Comparison of ENCODE assay signal across 27 cellular contexts in genomic region chr16:83699817-83700216, GRCh38.
"Had no signal": no experiment of that assay in that cellular context is flagged by ENCODE, and none has a peak within 500 bp of the region (broad histone marks: within the 10 kb centered on the region; RNA-seq: fewer than 3 reads in every experiment).

No MANE protein-coding gene starts in this region.

- DNase-seq: colonic mucosa; cortex of kidney; dermis blood vessel endothelial cell; dorsolateral prefrontal cortex; effector CD4-positive, alpha-beta T cell; effector CD8-positive, alpha-beta T cell; effector memory CD4-positive, alpha-beta T cell; effector memory CD8-positive, alpha-beta T cell; endodermal cell; erythroblast; esophagus squamous epithelium; foreskin keratinocyte; foreskin melanocyte; gastrocnemius medialis; glutamatergic neuron; heart left ventricle; heart right ventricle had no signal

- H3K27me3 ChIP-seq: colonic mucosa, foreskin keratinocyte, gastrocnemius medialis, gastroesophageal sphincter, heart left ventricle, heart right ventricle had no signal

- ATAC-seq: effector memory CD8-positive, alpha-beta T cell; esophagus mucosa; foreskin keratinocyte; gastrocnemius medialis; gastroesophageal sphincter; heart left ventricle; heart right ventricle had no signal

- H3K9me3 Mint-ChIP-seq: dendritic cell treated with granulocyte-macrophage colony-stimulating factor and Interleukin-4, amounts not matched to agents 40 ng/mL and 50 ng/mL, for 4 days; endodermal cell had no signal

- H3K4me3 Mint-ChIP-seq: dendritic cell treated with granulocyte-macrophage colony-stimulating factor and Interleukin-4, amounts not matched to agents 40 ng/mL and 50 ng/mL, for 4 days; effector memory CD8-positive, alpha-beta T cell; endodermal cell had no signal

- H3K27ac Mint-ChIP-seq: dendritic cell treated with granulocyte-macrophage colony-stimulating factor and Interleukin-4, amounts not matched to agents 40 ng/mL and 50 ng/mL, for 4 days; effector memory CD8-positive, alpha-beta T cell; endodermal cell had no signal

- H3K4me3 ChIP-seq: colonic mucosa, coronary artery, dorsolateral prefrontal cortex, esophagus muscularis mucosa, esophagus squamous epithelium, gastrocnemius medialis, gastroesophageal sphincter, heart left ventricle, heart right ventricle had no signal

- H3K27ac ChIP-seq: colonic mucosa, coronary artery, dorsolateral prefrontal cortex, epithelial cell of prostate, esophagus muscularis mucosa, esophagus squamous epithelium, foreskin keratinocyte, gastrocnemius medialis, gastroesophageal sphincter, heart left ventricle, heart right ventricle had no signal

- H3K36me3 ChIP-seq: colonic mucosa, esophagus muscularis mucosa, esophagus squamous epithelium, gastrocnemius medialis, gastroesophageal sphincter, heart left ventricle, heart right ventricle had no signal

- H3K9me3 ChIP-seq: colonic mucosa, esophagus muscularis mucosa, esophagus squamous epithelium, gastrocnemius medialis, gastroesophageal sphincter, heart left ventricle, heart right ventricle had no signal

- FAIRE-seq: colon, endometrium, endothelial cell of umbilical vein, frontal cortex had no signal

- H3K4me1 Mint-ChIP-seq: endodermal cell had no signal

- H3K4me1 ChIP-seq: colonic mucosa, esophagus muscularis mucosa, esophagus squamous epithelium, foreskin keratinocyte, gastrocnemius medialis, gastroesophageal sphincter, heart left ventricle, heart right ventricle had no signal
